ENCODE assay signal across 21 cellular contexts in genomic region chrX:124274438-124275166, GRCh38. TPM values are rescaled to one million over a fixed set of nuclear protein-coding genes. Genes with fewer than 3 reads are reported as not detected.
DNase-seq lines count a peak whose midpoint lies in the region; ATAC-seq and TF ChIP-seq lines count a peak whose summit lies in the region.
"Had no signal": no experiment of that assay in that cellular context is flagged by ENCODE, and none has a peak within 500 bp of the region (broad histone marks: within the 10 kb centered on the region; RNA-seq: fewer than 3 reads in every experiment).

No MANE protein-coding gene starts in this region.

- peak; percentile 14 for DNase-seq in ELF-1 (ENCODE audit: low read depth, low spot score)
- DNase-seq in WTC11 (ENCODE audit: low spot score) = no peak
- peak; percentile 1 for DNase-seq in left kidney (ENCODE audit: low read depth, low spot score)
- no peak for DNase-seq in putamen (ENCODE audit: low spot score)
- DNase-seq in nucleus accumbens (lab: John Stamatoyannopoulos, UW) = no peak
- DNase-seq: activated CD4-positive, CD25-positive, alpha-beta regulatory T cell; activated gamma-delta T cell; AML-193; DMS 273 treated with DMSO at 0.1 percent for 48 hours; foreskin keratinocyte; HCEC 1CT; NCI-H1105; SIG-M5; T-helper 17 cell; testis had no signal

- peaks cover 22% of the 10 kb centered on the region; the same call in 1 of the 2 replicates for H3K4me1 ChIP-seq in BLaER1
- H3K4me1 ChIP-seq: foreskin keratinocyte, parathyroid adenoma, testis had no signal

- H3K4me3 ChIP-seq in BLaER1 = no peak overlapping the region
- H3K4me3 ChIP-seq: testis had no signal

- H3K27me3 Mint-ChIP-seq in WTC11 (ENCODE audit: low read depth) = no peaks in the 10 kb centered on the region
- H3K27me3 Mint-ChIP-seq: T-helper 17 cell had no signal

- H3K36me3 Mint-ChIP-seq in WTC11 = no peaks in the 10 kb centered on the region

- peaks cover 3% of the 10 kb centered on the region; the same call in 1 of the 2 replicates for H3K4me1 Mint-ChIP-seq in WTC11
- H3K4me1 Mint-ChIP-seq: T-helper 17 cell had no signal

- no peak overlapping the region for H3K27ac Mint-ChIP-seq in WTC11
- H3K27ac Mint-ChIP-seq: T-helper 17 cell had no signal

- H3K9me3 Mint-ChIP-seq in WTC11 = peaks cover 4% of the 10 kb centered on the region

- H3K9ac ChIP-seq in BLaER1 = no peak overlapping the region
- H3K9ac ChIP-seq: parathyroid adenoma had no signal

- H3K27me3 ChIP-seq in BLaER1 = peaks cover 75% of the 10 kb centered on the region
- H3K27me3 ChIP-seq: foreskin keratinocyte, testis had no signal

- POLR2A ChIA-PET in WTC11 (lab: Charles Lee) = no interaction called here

- no peak overlapping the region for H3K4me3 Mint-ChIP-seq in WTC11
- H3K4me3 Mint-ChIP-seq: T-helper 17 cell had no signal

- peak overlapping the region; percentile 45 for H3K4me2 ChIP-seq in BLaER1

- H3K27ac ChIP-seq in BLaER1 = no peak overlapping the region
- H3K27ac ChIP-seq: foreskin keratinocyte, HL-60, parathyroid adenoma, testis had no signal

- H3K36me3 ChIP-seq in BLaER1 = no peaks in the 10 kb centered on the region

- ATAC-seq in WTC11 (peak; percentile 65), GM21529 (IDR thresholded peaks at IDR 0.05; ENCODE audit: unreplicated experiment) (no peak)
- ATAC-seq: foreskin keratinocyte, T-helper 17 cell had no signal

- no peaks in the 10 kb centered on the region for H4K20me1 ChIP-seq in BLaER1

- no peaks in the 10 kb centered on the region for H3K9me3 ChIP-seq in BLaER1
- H3K9me3 ChIP-seq: testis had no signal

- CTCF ChIA-PET in WTC11 (lab: Charles Lee) = interaction anchor here (0.7 to 1.6 kb wide), 2 partner anchors 47 to 51 kb away, joined by 3 read pairs; no protein-coding TSS in a partner anchor

- TF ChIP-seq CTCF in WTC11 (IDR thresholded peaks at IDR 0.05) = no peak

TF ChIP-seq in WTC11, 78 proteins besides CTCF, POLR2A, EP300 and RAD21:
- TF ChIP-seq NFE2L1 (CRISPR knock-in tag; IDR thresholded peaks at IDR 0.05) (no peak), ELF4 (CRISPR knock-in tag; IDR thresholded peaks at IDR 0.05; ENCODE audit: low read depth) (no peak), ETV6 (CRISPR knock-in tag; IDR thresholded peaks at IDR 0.05) (no peak), JUN (CRISPR knock-in tag; IDR thresholded peaks at IDR 0.05) (no peak), IRF1 (CRISPR knock-in tag; IDR thresholded peaks at IDR 0.05) (no peak)

RNA-seq across cellular contexts. Expression of gene TEX13D, which starts 57.9 kb away (rescaled TPM):
- total RNA-seq in WTC11 (2021) = not detected in 3 replicates
- total RNA-seq: cerebellum, foreskin keratinocyte, liver, T-helper 17 cell had no signal

Comparison
In these comparisons a context has a peak if more than half of its experiments do, and no peak if none do; other contexts are left out.
1. DNase-seq: peak in ELF-1 (single experiment) and left kidney (single experiment); none in WTC11 (single experiment), putamen (single experiment) and nucleus accumbens (0 of 56).